In the genomic region with DNA sequence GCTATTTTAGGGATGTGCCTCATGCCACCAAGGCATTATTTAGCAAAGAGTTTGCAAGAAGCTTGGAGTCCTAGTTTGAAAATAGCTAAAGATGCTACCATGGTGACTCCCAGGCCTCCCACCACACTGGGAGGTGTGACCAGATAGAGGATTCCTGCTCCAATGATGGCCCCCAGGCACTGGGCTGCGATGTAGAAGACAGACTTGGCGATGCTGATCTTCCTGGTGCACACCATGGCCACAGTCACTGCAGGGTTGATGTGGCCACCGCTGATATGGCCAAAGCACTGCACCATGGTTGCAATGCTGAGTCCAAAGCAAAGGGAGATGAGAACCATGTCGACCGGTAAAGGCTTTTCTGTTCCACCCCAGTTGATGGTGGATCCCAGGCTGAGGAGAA, we compare ENCODE assay signal across 30 cellular contexts. TPM values are rescaled to one million over a fixed set of nuclear protein-coding genes. Genes with fewer than 3 reads are reported as not detected.
"Had no signal": no experiment of that assay in that cellular context is flagged by ENCODE, and none has a peak within 500 bp of the region (broad histone marks: within the 10 kb centered on the region; RNA-seq: fewer than 3 reads in every experiment).

No MANE protein-coding gene starts in this region.

- H3K36me3 ChIP-seq: SJCRH30, WERI-Rb-1 had no signal

- H3K27ac ChIP-seq: KMS-11, RWPE1, SJCRH30, WERI-Rb-1 had no signal

- H3K4me1 ChIP-seq: SJCRH30 had no signal

- H3K27me3 ChIP-seq: SJCRH30 had no signal

- FAIRE-seq: astrocyte had no signal

- H3K9me3 Mint-ChIP-seq: activated naive CD4-positive, alpha-beta T cell treated with anti-CD3 and anti-CD28 coated beads, Interleukin-2, amount 50 U/mL, for 72 hours; activated naive CD8-positive, alpha-beta T cell treated with anti-CD3 and anti-CD28 coated beads, Interleukin-2, amount 50 U/mL, for 24 hours; activated T-cell treated with anti-CD3 and anti-CD28 coated beads, Interleukin-2, amount 50 U/mL, for 24 hours; brain had no signal

- DNase-seq: activated CD4-positive, alpha-beta T cell treated with anti-CD3 and anti-CD28 coated beads for 36 hours; activated CD8-positive, alpha-beta memory T cell treated with anti-CD3 and anti-CD28 coated beads, Interleukin-2, amount 10 ng/mL, durations not matched to agents 7 days and 5 days; activated effector memory CD4-positive, alpha-beta T cell treated with anti-CD3 and anti-CD28 coated beads, Interleukin-2, amount 50 U/mL, for 16 hours; activated naive CD4-positive, alpha-beta T cell treated with Interleukin-2 at 50 U/mL for 16 hours; activated naive CD8-positive, alpha-beta T cell treated with anti-CD3 and anti-CD28 coated beads, Interleukin-2, amount 50 U/mL, for 24 hours; activated T-cell treated with anti-CD3 and anti-CD28 coated beads, Interleukin-2, amount 50 U/mL, for 24 hours; amniotic stem cell; NCI-H1092 treated with DMSO at 0.1 percent for 48 hours; NCI-H1417 treated with DMSO at 0.1 percent for 48 hours; NCI-H1694; NCI-H2029 treated with DMSO at 0.1 percent for 48 hours; NCI-H345; NCI-H510A; NCI-H526 treated with DMSO at 0.1 percent for 48 hours; NCI-H82; NK-92 treated with Interleukin-12 subunit alpha and Interleukin-12 subunit beta, amount 100 ng/mL, for 24 hours; OCI-M1; Right ventricle myocardium superior; SJCRH30; SK-N-SH; T-helper 1 cell; WERI-Rb-1 had no signal

- H3K9me3 ChIP-seq: SJCRH30, SK-N-SH had no signal

- H3K4me3 Mint-ChIP-seq: activated CD4-positive, alpha-beta T cell treated with anti-CD3 and anti-CD28 coated beads for 36 hours; activated CD8-positive, alpha-beta memory T cell treated with anti-CD3 and anti-CD28 coated beads, Interleukin-2, amount 10 ng/mL, durations not matched to agents 7 days and 5 days; activated naive CD8-positive, alpha-beta T cell treated with anti-CD3 and anti-CD28 coated beads, Interleukin-2, amount 50 U/mL, for 24 hours; activated T-cell treated with anti-CD3 and anti-CD28 coated beads, Interleukin-2, amount 50 U/mL, for 24 hours had no signal

- H3K27ac Mint-ChIP-seq: activated CD4-positive, alpha-beta T cell treated with anti-CD3 and anti-CD28 coated beads for 36 hours; activated CD8-positive, alpha-beta memory T cell treated with anti-CD3 and anti-CD28 coated beads, Interleukin-2, amount 10 ng/mL, durations not matched to agents 7 days and 5 days; activated naive CD4-positive, alpha-beta T cell treated with anti-CD3 and anti-CD28 coated beads, Interleukin-2, amount 50 U/mL, for 72 hours; activated naive CD8-positive, alpha-beta T cell treated with anti-CD3 and anti-CD28 coated beads, Interleukin-2, amount 50 U/mL, for 24 hours; activated T-cell treated with anti-CD3 and anti-CD28 coated beads, Interleukin-2, amount 50 U/mL, for 24 hours had no signal

- H3K36me3 Mint-ChIP-seq: activated CD8-positive, alpha-beta memory T cell treated with anti-CD3 and anti-CD28 coated beads, Interleukin-2, amount 10 ng/mL, durations not matched to agents 7 days and 5 days; activated naive CD4-positive, alpha-beta T cell treated with anti-CD3 and anti-CD28 coated beads, Interleukin-2, amount 50 U/mL, for 72 hours; brain had no signal

- H3K4me3 ChIP-seq: SJCRH30 had no signal

- H3K4me2 ChIP-seq: KMS-11, SK-N-SH had no signal

- H3K4me1 Mint-ChIP-seq: activated CD4-positive, alpha-beta T cell treated with anti-CD3 and anti-CD28 coated beads for 36 hours; activated CD8-positive, alpha-beta memory T cell treated with anti-CD3 and anti-CD28 coated beads, Interleukin-2, amount 10 ng/mL, durations not matched to agents 7 days and 5 days; activated naive CD8-positive, alpha-beta T cell treated with anti-CD3 and anti-CD28 coated beads, Interleukin-2, amount 50 U/mL, for 24 hours had no signal

- H3K9ac ChIP-seq: KMS-11, SK-N-SH had no signal

- ATAC-seq: activated CD4-positive, alpha-beta T cell treated with anti-CD3 and anti-CD28 coated beads for 36 hours; activated CD8-positive, alpha-beta memory T cell treated with anti-CD3 and anti-CD28 coated beads, Interleukin-2, amount 10 ng/mL, durations not matched to agents 7 days and 5 days; activated naive CD4-positive, alpha-beta T cell treated with anti-CD3 and anti-CD28 coated beads, Interleukin-2, amount 50 U/mL, for 72 hours; activated naive CD8-positive, alpha-beta T cell treated with anti-CD3 and anti-CD28 coated beads, Interleukin-2, amount 50 U/mL, for 24 hours; Panc1 had no signal

RNA-seq across cellular contexts. Expression of a gene that starts 3.4 kb away (rescaled TPM):
- total RNA-seq: activated CD4-positive, alpha-beta T cell treated with anti-CD3 and anti-CD28 coated beads for 36 hours; activated CD8-positive, alpha-beta memory T cell treated with anti-CD3 and anti-CD28 coated beads, Interleukin-2, amount 10 ng/mL, durations not matched to agents 7 days and 5 days; activated naive CD4-positive, alpha-beta T cell treated with anti-CD3 and anti-CD28 coated beads, Interleukin-2, amount 50 U/mL, for 72 hours; astrocyte; MCF 10A; T-helper 2 cell treated with Interferon-gamma antibody and Interleukin-4, amounts not matched to agents 100 ng/mL and 5 ng/mL, for 36 hours had no signal
- polyA plus RNA-seq: SK-N-SH had no signal
